In genomic region chr2:125561302-125561701, GRCh38 we compare ENCODE assay signal across 5 cellular contexts.
"Had no signal": no experiment of that assay in that cellular context is flagged by ENCODE, and none has a peak within 500 bp of the region (broad histone marks: within the 10 kb centered on the region; RNA-seq: fewer than 3 reads in every experiment).

No MANE protein-coding gene starts in this region.

- DNase-seq: H9, HCEC 1CT, IMR-90 had no signal

- H3K4me3 ChIP-seq: GM23338, K562 had no signal

- ATAC-seq: GM23338, K562 had no signal
